In genomic region chr7:1537631-1538412, GRCh38 we compare ENCODE assay signal across 8 cellular contexts. TPM values are rescaled to one million over a fixed set of nuclear protein-coding genes. Genes with fewer than 3 reads are reported as not detected.
DNase-seq lines count a peak whose midpoint lies in the region; ATAC-seq and TF ChIP-seq lines count a peak whose summit lies in the region.

No MANE protein-coding gene starts in this region.

- peaks cover 0 to 84% (median 46%) of the 10 kb centered on the region in 6 donors for H3K36me3 ChIP-seq in spleen

- no peak for TF ChIP-seq CTCF in spleen (IDR thresholded peaks at IDR 0.05 in 8 of 11, conservative IDR thresholded peaks at IDR 0.05 in 3 of 11)

- H3K27ac ChIP-seq in layer of hippocampus (ENCODE audit: low read depth, low read length), result peak overlapping the region; percentile 95
- peak overlapping the region in 7 of 8 donors; percentile 74 to 86 (median 80) for H3K27ac ChIP-seq in spleen

- H3K27me3 ChIP-seq in layer of hippocampus (ENCODE audit: control insufficient read depth, insufficient read depth, low read length) (no peaks in the 10 kb centered on the region), spleen (replicated peaks in 1 of 7) (no peaks in the 10 kb centered on the region)

- peaks cover 12 to 61% (median 36%) of the 10 kb centered on the region in 6 donors for H3K4me1 ChIP-seq in spleen

- DNase-seq in Ammon's horn (ENCODE audit: low spot score) (peak; percentile 72), NCI-H1105 treated with DMSO at 0.1 percent for 48 hours (lab: John Stamatoyannopoulos, UW) (peak; percentile 57), cerebellar cortex (ENCODE audit: low spot score) (peak; percentile 91), spleen (peak; percentile 78), UCSD-AML1 (lab: John Stamatoyannopoulos, UW; ENCODE audit: unreplicated experiment) (no peak), NCI-H1092 (lab: John Stamatoyannopoulos, UW) (no peak)

- TF ChIP-seq POLR2A in spleen (IDR thresholded peaks at IDR 0.05), result no peak

- ATAC-seq in GM18873 (IDR thresholded peaks at IDR 0.05; ENCODE audit: low FRiP score, unreplicated experiment), result no peak

- WGBS in spleen, 5 donors, result 66 to 84% (median 76%) methylated on average over 11 to 50 of the region's 50 CpGs

- intact Hi-C loops in spleen (cut with DNase I; ENCODE audit: low total_unique reads), result no loop called here

- peak overlapping the region in 5 of 8 donors; percentile 7 to 55 (median 17) for H3K4me3 ChIP-seq in spleen

- H3K9me3 ChIP-seq in spleen, result no peaks in the 10 kb centered on the region

RNA-seq across cellular contexts. Expression of gene MAFK, which starts 7.3 kb away (rescaled TPM):
- total RNA-seq in spleen, result 10 to 100 TPM; 11.2 to 36.6 (median 27.0) TPM
- 10 to 100 TPM in 2 of 3 donors, 1 to 10 TPM in 1; 8.9 to 30.4 (median 10.3) TPM for polyA plus RNA-seq in spleen

RNA-seq across cellular contexts. Expression of gene TMEM184A, which starts 18.2 kb away (rescaled TPM):
- under 1 TPM in 3 of 7 donors, not detected in 4; 0.17 to 0.39 (median 0.28) TPM for total RNA-seq in spleen
- under 1 TPM; 0.09 to 0.26 (median 0.15) TPM for polyA plus RNA-seq in spleen

RNA-seq across cellular contexts. Expression of gene PSMG3, which starts 32.0 kb away (rescaled TPM):
- 10 to 100 TPM; 18.2 to 41.1 (median 23.0) TPM for total RNA-seq in spleen
- polyA plus RNA-seq in spleen, result 10 to 100 TPM; 84.5 to 89.9 (median 86.7) TPM

RNA-seq across cellular contexts. Expression of gene INTS1, which starts 33.6 kb away (rescaled TPM):
- total RNA-seq in spleen, result 10 to 100 TPM; 47.3 to 95.7 (median 79.0) TPM
- polyA plus RNA-seq in spleen, result 100 to 1,000 TPM in 1 of 3 donors, 10 to 100 TPM in 2; 51.4 to 126 (median 80.3) TPM

Comparison
In these comparisons a context has a peak if more than half of its experiments do, and no peak if none do; other contexts are left out.
1. DNase-seq: peak in Ammon's horn (single experiment), NCI-H1105 treated with DMSO at 0.1 percent for 48 hours (single experiment), cerebellar cortex (single experiment) and spleen (single experiment); none in UCSD-AML1 (single experiment) and NCI-H1092 (single experiment).